In the genomic region with DNA sequence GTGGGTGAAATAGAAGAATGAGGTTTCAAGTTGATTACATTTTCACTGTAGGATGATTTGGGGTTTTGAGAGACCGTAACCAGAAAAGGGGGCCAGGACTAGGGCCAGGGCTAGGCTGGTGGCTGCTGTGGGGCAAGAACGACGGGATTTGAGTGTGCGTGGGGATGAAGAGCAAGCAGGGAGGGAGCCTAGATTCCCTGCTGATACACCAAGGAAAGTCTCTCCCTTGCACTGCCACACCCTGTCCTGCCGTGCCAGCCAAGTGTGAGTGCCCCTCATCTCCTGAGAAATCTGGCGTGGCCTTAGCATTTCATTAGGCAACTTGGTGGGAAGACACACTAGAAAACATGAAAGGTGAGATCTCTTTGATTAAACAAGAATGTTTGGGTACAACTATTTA, we compare ENCODE assay signal across 11 cellular contexts.
"Had no signal": no experiment of that assay in that cellular context is flagged by ENCODE, and none has a peak within 500 bp of the region (broad histone marks: within the 10 kb centered on the region; RNA-seq: fewer than 3 reads in every experiment).

No MANE protein-coding gene starts in this region.

- ATAC-seq: natural killer cell treated with Interleukin-12 subunit alpha and Interleukin-12 subunit beta and Interleukin-15 and Interleukin-18, amount 100 ng/mL, for 72 hours; psoas muscle; right lobe of liver; stimulated activated memory B cell treated with anti-CD40 and anti-IgM and Interleukin-4, amounts not matched to agents 10 μg/mL and 1 μg/mL and 100 μg/mL, for 72 hours had no signal

- DNase-seq: activated CD4-positive, alpha-beta T cell treated with anti-CD3 and anti-CD28 coated beads, Interleukin-2, amount 10 ng/mL, durations not matched to agents 24 days and 14 days; activated T-cell treated with anti-CD3 and anti-CD28 coated beads for 4 hours; central memory CD4-positive, alpha-beta T cell; effector memory CD4-positive, alpha-beta T cell; hippocampal formation; psoas muscle; right lobe of liver; T1000 had no signal

- H3K4me1 ChIP-seq: psoas muscle had no signal

- H3K4me3 ChIP-seq: psoas muscle, right lobe of liver had no signal

- H3K27ac ChIP-seq: psoas muscle, right lobe of liver, VCaP had no signal

- H3K27me3 ChIP-seq: right lobe of liver had no signal

- H3K9me3 ChIP-seq: psoas muscle, right lobe of liver had no signal

- H3K36me3 ChIP-seq: right lobe of liver had no signal
